In the genomic region with DNA sequence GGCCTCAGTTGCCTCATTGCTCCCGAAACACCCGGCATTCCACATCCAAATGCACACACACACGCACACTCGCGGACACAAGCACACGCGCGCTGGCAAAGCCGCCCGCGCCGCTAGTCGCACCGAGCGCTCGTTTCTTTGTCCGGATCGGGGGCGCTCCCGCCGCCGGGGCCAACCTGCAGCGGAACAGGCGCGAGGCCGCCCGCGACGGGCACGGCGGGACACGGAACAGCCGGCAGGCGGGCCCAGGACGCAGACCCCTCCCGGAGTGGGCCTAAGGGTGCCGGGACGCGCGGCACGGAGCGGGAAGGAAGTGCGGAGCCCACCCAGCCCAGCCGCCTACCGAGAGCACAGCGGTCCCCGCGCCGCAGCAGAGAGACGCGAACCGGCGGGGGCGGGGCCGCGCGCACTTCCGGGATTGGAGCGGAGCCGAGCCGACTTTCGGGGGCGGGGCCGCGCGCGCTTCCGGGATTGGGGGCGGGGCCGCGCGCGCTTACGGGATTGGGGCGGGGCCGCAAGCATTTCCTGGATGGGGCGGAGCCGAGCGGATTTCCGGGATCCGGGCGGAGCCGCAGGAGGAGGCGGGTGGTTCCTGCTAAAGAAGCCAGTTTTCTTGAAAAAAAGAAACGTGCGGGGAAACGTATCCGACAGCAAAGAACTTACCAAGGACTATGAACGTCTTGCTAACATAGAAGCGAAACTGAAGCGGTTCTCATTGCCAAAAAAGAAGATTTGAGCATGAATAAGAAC, we compare ENCODE assay signal across 8 cellular contexts.
A peak's percentile ranks its signal among the peaks of the same experiment; 100 is the strongest.
DNase-seq lines count a peak whose midpoint lies in the region; ATAC-seq and TF ChIP-seq lines count a peak whose summit lies in the region.

A gene (minus strand): TSS at position 396 of the 750 bp plus-strand sequence. CDS start 1,498 bp downstream, outside the sequence.

- H3K4me3 ChIP-seq in choroid plexus epithelial cell (ENCODE audit: low read depth, low read length): peak within 1 kb of the TSS; percentile 88

- DNase-seq in AG09319 (ENCODE audit: extremely low read depth, low read depth) (peak; percentile 89), NCI-H526 (lab: John Stamatoyannopoulos, UW) (peak; percentile 54 to 97), choroid plexus epithelial cell (ENCODE audit: low read depth) (peak; percentile 97), kidney tubule cell (ENCODE audit: low spot score) (peak; percentile 92)
- DNase-seq in activated CD4-positive, alpha-beta T cell treated with anti-CD3 and anti-CD28 coated beads for 4 hours: peak; percentile 95
- DNase-seq in stimulated activated CD4-positive, alpha-beta T cell treated with anti-CD3 and anti-CD28 coated beads, Interleukin-15, amount 100 ng/mL, for 48 hours (ENCODE audit: low read depth in 2 of 2): peak; percentile 91 to 96

- ATAC-seq in HG03439 (IDR thresholded peaks at IDR 0.05; ENCODE audit: unreplicated experiment): peak; percentile 65

- TF ChIP-seq POLR2A in GM19099 (IDR thresholded peaks at IDR 0.05; ENCODE audit: extremely low read depth, insufficient read length, low read depth): peak; percentile 95

- TF ChIP-seq CTCF in AG09319 (IDR thresholded peaks at IDR 0.05; ENCODE audit: low read depth, low read length): no peak
- no peak for TF ChIP-seq CTCF in choroid plexus epithelial cell (conservative IDR thresholded peaks at IDR 0.05; ENCODE audit: low read depth, low read length)

Comparison
In these comparisons a context has a peak if more than half of its experiments do, and no peak if none do; other contexts are left out.
1. Peak in every context shown above with its lines: DNase-seq, ATAC-seq and H3K4me3 ChIP-seq.